ENCODE assay signal across 10 cellular contexts in genomic region chr1:220818421-220819173, GRCh38. TPM values are rescaled to one million over a fixed set of nuclear protein-coding genes. Genes with fewer than 3 reads are reported as not detected.
DNase-seq lines count a peak whose midpoint lies in the region; ATAC-seq, FAIRE-seq and TF ChIP-seq lines count a peak whose summit lies in the region.
"Had no signal": no experiment of that assay in that cellular context is flagged by ENCODE, and none has a peak within 500 bp of the region (broad histone marks: within the 10 kb centered on the region; RNA-seq: fewer than 3 reads in every experiment).

No MANE protein-coding gene starts in this region.

- H3K79me1 ChIP-seq in mesenchymal stem cell (replicated peaks; ENCODE audit: low read length, poor library complexity, severe bottlenecking) = no peaks in the 10 kb centered on the region

- no peak overlapping the region for H2AK5ac ChIP-seq in mesenchymal stem cell (ENCODE audit: low read length, severe bottlenecking)

- H3K14ac ChIP-seq in mesenchymal stem cell (ENCODE audit: low read length in 2 of 2) = no peak overlapping the region

- no peaks in the 10 kb centered on the region for H3K9me3 ChIP-seq in mesenchymal stem cell (ENCODE audit: control insufficient read depth, low read length)
- no peaks in the 10 kb centered on the region for H3K9me3 ChIP-seq in right cardiac atrium (ENCODE audit: control insufficient read depth, low read length)

- no peak overlapping the region for H3K4me3 Mint-ChIP-seq in chondrocyte (ENCODE audit: unreplicated experiment)
- no peak overlapping the region for H3K4me3 Mint-ChIP-seq in activated naive CD4-positive, alpha-beta T cell treated with anti-CD3 and anti-CD28 coated beads, Interleukin-2, amount 10 ng/mL, durations not matched to agents 7 days and 5 days
- H3K4me3 Mint-ChIP-seq: dendritic cell treated with granulocyte-macrophage colony-stimulating factor and Interleukin-4, amounts not matched to agents 40 ng/mL and 50 ng/mL, for 4 days had no signal

- no peak for FAIRE-seq in urothelium cell line (lab: Jason Lieb, UNC)

- peaks cover 2% of the 10 kb centered on the region for H3K27me3 Mint-ChIP-seq in chondrocyte (ENCODE audit: low read depth)
- peaks cover 8% of the 10 kb centered on the region for H3K27me3 Mint-ChIP-seq in activated naive CD4-positive, alpha-beta T cell treated with anti-CD3 and anti-CD28 coated beads, Interleukin-2, amount 10 ng/mL, durations not matched to agents 7 days and 5 days
- H3K27me3 Mint-ChIP-seq: dendritic cell treated with granulocyte-macrophage colony-stimulating factor and Interleukin-4, amounts not matched to agents 40 ng/mL and 50 ng/mL, for 4 days had no signal

- peak overlapping the region; percentile 4 for H3K9ac ChIP-seq in mesenchymal stem cell (ENCODE audit: low read length)

- H3K4ac ChIP-seq in mesenchymal stem cell (ENCODE audit: low read depth in 1 of 2, low read length in 2 of 2) = peak overlapping the region; percentile 41 to 98

- WGBS in mesenchymal stem cell = under 1% methylated on average over 14 of the region's 14 CpGs
- 70% methylated on average over 14 of the region's 14 CpGs for WGBS in right cardiac atrium

- peak overlapping the region; percentile 84 to 96 for H2BK12ac ChIP-seq in mesenchymal stem cell (ENCODE audit: low read length in 2 of 2)

- H3K4me3 ChIP-seq in mesenchymal stem cell (ENCODE audit: insufficient read depth in 1 of 2, low read depth in 1 of 2, low read length in 2 of 2) (no peak overlapping the region), right cardiac atrium (ENCODE audit: low read length) (no peak overlapping the region)

- H4K8ac ChIP-seq in mesenchymal stem cell (ENCODE audit: low read length) = no peak overlapping the region

- no peak overlapping the region for H2BK5ac ChIP-seq in mesenchymal stem cell (ENCODE audit: low read depth, low read length, poor library complexity, severe bottlenecking)

- H3K4me1 Mint-ChIP-seq in chondrocyte (ENCODE audit: low read depth) = peaks cover 14% of the 10 kb centered on the region
- H3K4me1 Mint-ChIP-seq in activated naive CD4-positive, alpha-beta T cell treated with anti-CD3 and anti-CD28 coated beads, Interleukin-2, amount 10 ng/mL, durations not matched to agents 7 days and 5 days = no peaks in the 10 kb centered on the region

- peak overlapping the region; percentile 88 for H2BK120ac ChIP-seq in mesenchymal stem cell (ENCODE audit: low read depth, low read length)

- DNase-seq in HS-5 (ENCODE audit: low read depth) (peak; percentile 45), chondrocyte (ENCODE audit: low spot score) (no peak), mesenchymal stem cell (peak; percentile 99), urothelium cell line (ENCODE audit: low spot score) (peak; percentile 60), right cardiac atrium (no peak)
- no peak for DNase-seq in activated naive CD4-positive, alpha-beta T cell treated with anti-CD3 and anti-CD28 coated beads, Interleukin-2, amount 10 ng/mL, durations not matched to agents 7 days and 5 days
- no peak for DNase-seq in effector CD8-positive, alpha-beta T cell (lab: John Stamatoyannopoulos, UW)
- DNase-seq: NCI-H187 treated with DMSO at 0.1 percent for 48 hours had no signal

- H3K36me3 Mint-ChIP-seq in chondrocyte (ENCODE audit: low read depth) = no peaks in the 10 kb centered on the region
- no peaks in the 10 kb centered on the region for H3K36me3 Mint-ChIP-seq in activated naive CD4-positive, alpha-beta T cell treated with anti-CD3 and anti-CD28 coated beads, Interleukin-2, amount 10 ng/mL, durations not matched to agents 7 days and 5 days

- no peak overlapping the region for H2AFZ ChIP-seq in mesenchymal stem cell (ENCODE audit: low read depth, low read length)

- H3K9me3 Mint-ChIP-seq in chondrocyte (ENCODE audit: low read depth) = no peaks in the 10 kb centered on the region
- H3K9me3 Mint-ChIP-seq in activated naive CD4-positive, alpha-beta T cell treated with anti-CD3 and anti-CD28 coated beads, Interleukin-2, amount 10 ng/mL, durations not matched to agents 7 days and 5 days = no peaks in the 10 kb centered on the region
- H3K9me3 Mint-ChIP-seq: dendritic cell treated with granulocyte-macrophage colony-stimulating factor and Interleukin-4, amounts not matched to agents 40 ng/mL and 50 ng/mL, for 4 days had no signal

- H3K4me2 ChIP-seq in mesenchymal stem cell (ENCODE audit: low read length, poor library complexity, severe bottlenecking) = no peak overlapping the region

- intact Hi-C loops in right cardiac atrium (cut with DNase I) = no loop called here

- no peak for TF ChIP-seq CTCF in chondrocyte (IDR thresholded peaks at IDR 0.05)

- peak overlapping the region; percentile 26 to 85 for H3K18ac ChIP-seq in mesenchymal stem cell (ENCODE audit: low read depth in 1 of 2, low read length in 2 of 2)

- H3K27me3 ChIP-seq in mesenchymal stem cell (ENCODE audit: control insufficient read depth in 1 of 2, insufficient read depth in 1 of 2, low read length in 2 of 2) = peaks cover 0 to 11% of the 10 kb centered on the region in 2 experiments
- H3K27me3 ChIP-seq in right cardiac atrium (ENCODE audit: control insufficient read depth, insufficient read depth) = no peaks in the 10 kb centered on the region

- peak overlapping the region; percentile 30 for H3K27ac ChIP-seq in mesenchymal stem cell (ENCODE audit: low read length, poor library complexity, severe bottlenecking)
- H3K27ac ChIP-seq in right cardiac atrium (ENCODE audit: low read length) = no peak overlapping the region

- no peaks in the 10 kb centered on the region for H3K36me3 ChIP-seq in mesenchymal stem cell (ENCODE audit: control insufficient read depth in 1 of 2, insufficient read depth in 2 of 2, low read depth in 1 of 2, low read length in 2 of 2)

- no peak for ATAC-seq in right cardiac atrium
- ATAC-seq: Right ventricle myocardium inferior had no signal

- no peak overlapping the region for H2BK15ac ChIP-seq in mesenchymal stem cell (ENCODE audit: low read depth, poor library complexity, severe bottlenecking)

- H3K4me1 ChIP-seq in mesenchymal stem cell (ENCODE audit: control insufficient read depth, insufficient read depth, low read depth, low read length) = peaks cover 5% of the 10 kb centered on the region
- no peaks in the 10 kb centered on the region for H3K4me1 ChIP-seq in right cardiac atrium (ENCODE audit: control insufficient read depth, insufficient read depth, low read length)

- H3K23ac ChIP-seq in mesenchymal stem cell (ENCODE audit: low read length in 2 of 2) = no peak overlapping the region

- H3K27ac Mint-ChIP-seq in chondrocyte (ENCODE audit: unreplicated experiment) = peak overlapping the region; percentile 56
- H3K27ac Mint-ChIP-seq in activated naive CD4-positive, alpha-beta T cell treated with anti-CD3 and anti-CD28 coated beads, Interleukin-2, amount 10 ng/mL, durations not matched to agents 7 days and 5 days = no peak overlapping the region
- H3K27ac Mint-ChIP-seq: dendritic cell treated with granulocyte-macrophage colony-stimulating factor and Interleukin-4, amounts not matched to agents 40 ng/mL and 50 ng/mL, for 4 days had no signal

- CTCF ChIA-PET in activated naive CD4-positive, alpha-beta T cell treated with anti-CD3 and anti-CD28 coated beads, Interleukin-2, amount 10 ng/mL, durations not matched to agents 7 days and 5 days (lab: Charles Lee) = interaction anchor here (1.0 kb wide), 1 partner anchor 9 kb away, joined by 3 read pairs; no protein-coding TSS in a partner anchor

- H4K91ac ChIP-seq in mesenchymal stem cell (ENCODE audit: low read length) = peak overlapping the region; percentile 87

RNA-seq across cellular contexts. Expression of gene MTARC1, which starts 31.9 kb away (rescaled TPM):
- 2.5 to 5.4 TPM (median 2.8 TPM) in 3 replicates for total RNA-seq in chondrocyte
- 2.4 TPM for polyA plus RNA-seq in mesenchymal stem cell (2013, experiment 1 of 2)
- 1.9 TPM for polyA plus RNA-seq in mesenchymal stem cell (2013, experiment 2 of 2)
- total RNA-seq in right cardiac atrium = 10 to 100 TPM in 1 of 4 donors, 1 to 10 TPM in 3; 3.2 to 10.9 (median 3.5) TPM
- polyA plus RNA-seq in right cardiac atrium = 13.4 TPM

Comparison
In these comparisons a context has a peak if more than half of its experiments do, and no peak if none do; other contexts are left out.
1. DNase-seq: peak in HS-5 (single experiment), mesenchymal stem cell (single experiment) and urothelium cell line (single experiment); none in chondrocyte (single experiment), activated naive CD4-positive, alpha-beta T cell treated with anti-CD3 and anti-CD28 coated beads, Interleukin-2, amount 10 ng/mL, durations not matched to agents 7 days and 5 days (single experiment), effector CD8-positive, alpha-beta T cell (single experiment) and right cardiac atrium (0 of 3).